In the genomic region with DNA sequence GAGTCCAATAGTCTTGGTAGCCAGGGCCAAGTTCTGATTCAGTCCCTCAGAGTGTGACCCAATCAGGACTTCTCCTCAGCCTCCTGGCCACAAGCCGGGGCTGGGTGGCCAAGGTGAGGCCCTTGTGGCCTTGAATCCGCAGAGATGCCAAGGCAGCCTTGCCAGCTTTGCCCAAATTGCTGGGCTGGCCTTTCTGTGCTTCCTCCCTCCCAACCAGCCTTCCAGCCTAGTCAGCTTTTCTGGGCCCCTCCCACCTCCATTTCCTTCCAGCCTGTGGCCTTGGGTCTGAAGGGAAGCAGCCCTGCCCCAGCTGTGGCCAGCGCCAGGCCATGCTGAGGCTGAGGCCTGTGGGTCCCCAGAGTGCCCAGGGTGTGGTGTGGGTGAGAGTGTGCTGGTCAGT, we compare ENCODE assay signal across 9 cellular contexts. TPM values are rescaled to one million over a fixed set of nuclear protein-coding genes. Genes with fewer than 3 reads are reported as not detected.
DNase-seq lines count a peak whose midpoint lies in the region; ATAC-seq and TF ChIP-seq lines count a peak whose summit lies in the region.
"Had no signal": no experiment of that assay in that cellular context is flagged by ENCODE, and none has a peak within 500 bp of the region (broad histone marks: within the 10 kb centered on the region; RNA-seq: fewer than 3 reads in every experiment).

No MANE protein-coding gene starts in this region.

- TF ChIP-seq POLR2A in heart left ventricle (IDR thresholded peaks at IDR 0.05), result no peak

- peak; percentile 13; the same call in 2 of the 3 replicates for ATAC-seq in GM23338
- ATAC-seq in heart left ventricle, result peak; percentile 59 to 87 (median 75)
- peak; percentile 36 to 70 (median 54) for ATAC-seq in psoas muscle
- no peak for ATAC-seq in GM21528 (IDR thresholded peaks at IDR 0.05; ENCODE audit: low FRiP score, unreplicated experiment)

- no peak overlapping the region for H3K4me2 ChIP-seq in GM23338

- H3K27me3 Mint-ChIP-seq in GM23338 (ENCODE audit: insufficient read depth, low read depth, poor library complexity), result peaks cover 13% of the 10 kb centered on the region
- no peaks in the 10 kb centered on the region for H3K27me3 Mint-ChIP-seq in T-helper 2 cell treated with Interferon-gamma antibody and Interleukin-4, amounts not matched to agents 5 μg/mL and 100 μg/mL, for 36 hours (ENCODE audit: low read depth)

- no peaks in the 10 kb centered on the region for H3K9me3 Mint-ChIP-seq in GM23338
- no peaks in the 10 kb centered on the region for H3K9me3 Mint-ChIP-seq in T-helper 2 cell treated with Interferon-gamma antibody and Interleukin-4, amounts not matched to agents 5 μg/mL and 100 μg/mL, for 36 hours

- WGBS in heart left ventricle, 4 donors, result 54 to 61% (median 59%) methylated on average over 2 to 3 of the region's 3 CpGs
- WGBS in psoas muscle, 3 donors, result 22 to 44% (median 39%) methylated on average over 3 of the region's 3 CpGs

- DNase-seq in GM23338 (ENCODE audit: low spot score), result no peak
- no peak for DNase-seq in T-helper 2 cell treated with Interferon-gamma antibody and Interleukin-4, amounts not matched to agents 5 μg/mL and 100 μg/mL, for 36 hours (ENCODE audit: low spot score)
- DNase-seq in heart left ventricle, result peak; percentile 82 to 91 (median 83)
- DNase-seq in psoas muscle, result peak; percentile 73 to 80
- DNase-seq in SHP77 treated with DMSO at 0.1 percent for 48 hours (lab: John Stamatoyannopoulos, UW), result no peak
- no peak for DNase-seq in NCI-H2081 treated with DMSO at 0.1 percent for 48 hours (lab: John Stamatoyannopoulos, UW)
- DNase-seq in GM19240 (ENCODE audit: insufficient read length, low spot score), result no peak
- DNase-seq: NCI-H774 had no signal

- no peak overlapping the region; the same call in 1 of the 2 replicates for H3K27ac Mint-ChIP-seq in GM23338
- peak overlapping the region; percentile 71 for H3K27ac Mint-ChIP-seq in T-helper 2 cell treated with Interferon-gamma antibody and Interleukin-4, amounts not matched to agents 5 μg/mL and 100 μg/mL, for 36 hours

- H3F3A ChIP-seq in GM23338 (replicated peaks; ENCODE audit: low read depth), result 0 out of 2 replicates have a peak, but pooled peaks cover 2% of the 10 kb centered on the region

- H2AFZ ChIP-seq in GM23338, result no peak overlapping the region

- H3K27me3 ChIP-seq in GM23338 (ENCODE audit: insufficient read depth) (no peaks in the 10 kb centered on the region), heart left ventricle (no peaks in the 10 kb centered on the region), psoas muscle (ENCODE audit: insufficient read depth in 3 of 3, low read length in 2 of 3) (no peaks in the 10 kb centered on the region)

- no peaks in the 10 kb centered on the region for H3K79me2 ChIP-seq in GM23338 (replicated peaks; ENCODE audit: insufficient read depth)

- H3K36me3 ChIP-seq in GM23338 (ENCODE audit: insufficient read depth) (no peaks in the 10 kb centered on the region), heart left ventricle (no peaks in the 10 kb centered on the region), psoas muscle (ENCODE audit: insufficient read depth in 1 of 2, low read depth in 1 of 2) (no peaks in the 10 kb centered on the region)

- H3K9me3 ChIP-seq in heart left ventricle (no peaks in the 10 kb centered on the region), psoas muscle (no peaks in the 10 kb centered on the region)

- H3K27ac ChIP-seq in GM23338 (ENCODE audit: low read depth), result no peak overlapping the region
- H3K27ac ChIP-seq in heart left ventricle, result peak overlapping the region; percentile 32 to 95 (median 75)
- peak overlapping the region; percentile 57 for H3K27ac ChIP-seq in psoas muscle

- no peak overlapping the region for H3K4me3 Mint-ChIP-seq in GM23338
- no peak overlapping the region for H3K4me3 Mint-ChIP-seq in T-helper 2 cell treated with Interferon-gamma antibody and Interleukin-4, amounts not matched to agents 5 μg/mL and 100 μg/mL, for 36 hours

- H3K4me3 ChIP-seq in GM23338 (no peak overlapping the region), heart left ventricle (no peak overlapping the region), psoas muscle (no peak overlapping the region)

- no peaks in the 10 kb centered on the region for H4K20me1 ChIP-seq in GM23338 (replicated peaks; ENCODE audit: insufficient read depth)

- intact Hi-C loops in heart left ventricle (cut with DNase I) (no loop called here), psoas muscle (cut with DNase I) (no loop called here)

- TF ChIP-seq CTCF in GM23338 (conservative IDR thresholded peaks at IDR 0.05; ENCODE audit: low read depth in 2 of 2) (no peak), heart left ventricle (IDR thresholded peaks at IDR 0.05) (no peak), psoas muscle (IDR thresholded peaks at IDR 0.05) (no peak)

- H3K4me1 ChIP-seq in GM23338 (ENCODE audit: insufficient read depth), result peaks cover 15% of the 10 kb centered on the region
- peaks cover 0 to 86% (median 27%) of the 10 kb centered on the region in 12 donors for H3K4me1 ChIP-seq in heart left ventricle
- no peaks in the 10 kb centered on the region for H3K4me1 ChIP-seq in psoas muscle

- H3K4me1 Mint-ChIP-seq in GM23338, result peaks cover 35% of the 10 kb centered on the region
- H3K4me1 Mint-ChIP-seq in T-helper 2 cell treated with Interferon-gamma antibody and Interleukin-4, amounts not matched to agents 5 μg/mL and 100 μg/mL, for 36 hours (ENCODE audit: low read depth), result peaks cover 36% of the 10 kb centered on the region

- no peaks in the 10 kb centered on the region for H3K36me3 Mint-ChIP-seq in GM23338 (ENCODE audit: low read depth)
- H3K36me3 Mint-ChIP-seq in T-helper 2 cell treated with Interferon-gamma antibody and Interleukin-4, amounts not matched to agents 5 μg/mL and 100 μg/mL, for 36 hours (ENCODE audit: low read depth), result no peaks in the 10 kb centered on the region

- H3K9me2 ChIP-seq in GM23338 (ENCODE audit: insufficient read depth), result no peaks in the 10 kb centered on the region

RNA-seq across cellular contexts. Expression of a gene that starts 34.3 kb away (rescaled TPM):
- 8.7 and 9.3 TPM in 2 replicates for total RNA-seq in GM23338 (2014; rRNA removed; shearing (Covaris generic))
- polyA plus RNA-seq in GM23338 (2016; fragmentation: Nextera tagmentation; extraction: Ambion mirVana) (5.8 and 6.7 TPM in 2 replicates), heart left ventricle (1 to 10 TPM in 1 of 2 donors, under 1 TPM in 1; 0.88 to 1.2 TPM), psoas muscle (under 1 TPM; 0.18 to 0.30 (median 0.20) TPM)
- total RNA-seq in heart left ventricle (1 to 10 TPM in 5 of 9 donors, under 1 TPM in 4; 0.42 to 3.4 (median 1.1) TPM), psoas muscle (1 to 10 TPM in 1 of 4 donors, under 1 TPM in 3; 0.46 to 1.2 (median 0.92) TPM)

RNA-seq across cellular contexts. Expression of a gene that starts 35.7 kb away (rescaled TPM):
- 27.8 and 29.4 TPM in 2 replicates for total RNA-seq in GM23338 (2014; rRNA removed; shearing (Covaris generic))
- polyA plus RNA-seq in GM23338 (2016; fragmentation: Nextera tagmentation; extraction: Ambion mirVana), result 9.0 TPM in 2 replicates
- total RNA-seq in heart left ventricle, result 10 to 100 TPM in 3 of 9 donors, 1 to 10 TPM in 6; 7.0 to 50.8 (median 9.2) TPM
- polyA plus RNA-seq in heart left ventricle, result 10 to 100 TPM in 1 of 2 donors, 1 to 10 TPM in 1; 5.3 to 13.4 TPM
- 1 to 10 TPM; 5.2 to 6.7 (median 6.2) TPM for total RNA-seq in psoas muscle
- polyA plus RNA-seq in psoas muscle, result 1 to 10 TPM; 1.9 to 4.4 (median 2.9) TPM

RNA-seq across cellular contexts. Expression of a gene that starts 52.0 kb away (rescaled TPM):
- 193 and 200 TPM in 2 replicates for total RNA-seq in GM23338 (2014; rRNA removed; shearing (Covaris generic))
- polyA plus RNA-seq in GM23338 (2016; fragmentation: Nextera tagmentation; extraction: Ambion mirVana) (106 and 116 TPM in 2 replicates), heart left ventricle (under 1 TPM; 0.40 to 0.88 TPM), psoas muscle (under 1 TPM; 0.34 to 0.47 (median 0.36) TPM)
- total RNA-seq in heart left ventricle (1 to 10 TPM in 2 of 9 donors, under 1 TPM in 5, not detected in 2; 0.23 to 4.6 (median 0.52) TPM), psoas muscle (under 1 TPM; 0.24 to 0.52 (median 0.36) TPM)

Comparison
In these comparisons a context has a peak if more than half of its experiments do, and no peak if none do; other contexts are left out.
1. DNase-seq: peak in heart left ventricle (5 of 5) and psoas muscle (2 of 2); none in GM23338 (single experiment), T-helper 2 cell treated with Interferon-gamma antibody and Interleukin-4, amounts not matched to agents 5 μg/mL and 100 μg/mL, for 36 hours (single experiment), SHP77 treated with DMSO at 0.1 percent for 48 hours (single experiment), NCI-H2081 treated with DMSO at 0.1 percent for 48 hours (single experiment) and GM19240 (single experiment).
2. RNA of a gene that starts 52.0 kb away (total RNA-seq): 193 to 200 TPM in GM23338; 0.24 to 0.52 TPM in psoas muscle and 0.23 to 4.6 TPM in heart left ventricle; every median in the first group is over 10 times any median in the second.